8 cellular contexts compared by ENCODE assay signal in the genomic region with DNA sequence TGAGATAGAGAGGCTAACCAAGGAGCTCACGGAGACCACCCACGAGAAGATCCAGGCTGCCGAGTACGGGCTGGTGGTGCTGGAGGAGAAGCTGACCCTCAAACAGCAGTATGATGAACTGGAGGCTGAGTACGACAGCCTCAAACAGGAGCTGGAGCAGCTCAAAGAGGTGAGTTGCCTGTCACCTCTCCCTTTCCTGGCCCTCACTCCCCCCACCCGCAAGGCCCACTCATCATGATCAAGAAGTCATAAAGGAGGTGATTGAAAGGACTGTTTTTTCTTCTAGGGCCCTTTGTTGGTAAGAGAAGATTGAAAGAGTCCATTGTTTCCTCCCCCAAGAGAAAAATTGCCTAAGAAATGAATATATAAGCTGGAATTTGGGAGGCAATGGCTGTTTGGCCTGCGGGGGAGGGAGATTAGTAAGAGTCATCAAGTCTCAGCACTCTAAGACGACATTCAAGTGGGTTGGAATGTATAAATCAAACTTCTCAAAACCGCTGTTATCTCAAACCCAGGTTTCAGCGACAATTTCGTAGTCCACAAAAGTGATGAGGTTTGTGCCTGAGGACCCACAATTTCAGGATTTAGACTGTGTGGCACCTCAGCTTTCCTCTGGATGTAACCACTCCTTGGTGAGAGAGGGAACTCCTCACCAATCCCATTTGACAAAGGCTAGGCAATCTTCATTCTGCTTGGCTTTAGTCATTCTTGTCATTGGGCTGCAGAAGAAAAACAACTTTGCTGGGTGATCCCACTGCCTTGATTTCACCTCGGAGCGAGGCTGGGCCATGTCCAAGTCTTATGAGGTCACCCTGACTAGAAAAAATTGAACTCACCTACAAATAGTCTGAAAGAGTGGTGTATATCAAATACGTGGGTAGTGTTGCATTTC. TPM values are rescaled to one million over a fixed set of nuclear protein-coding genes. Genes with fewer than 3 reads are reported as not detected.
A peak's percentile ranks its signal among the peaks of the same experiment; 100 is the strongest.
DNase-seq lines count a peak whose midpoint lies in the region; ATAC-seq and TF ChIP-seq lines count a peak whose summit lies in the region.

No MANE protein-coding gene starts in this region.

- no peaks in the 10 kb centered on the region for H3K9me2 ChIP-seq in PC-3 (replicated peaks; ENCODE audit: low read length)

- DNase-seq in EL (peak; percentile 82), PC-3 (peak; percentile 61), glutamatergic neuron (no peak), prostate gland (ENCODE audit: low spot score) (no peak), GF-D8 (lab: John Stamatoyannopoulos, UW) (no peak), COR-L47 (lab: John Stamatoyannopoulos, UW) (no peak)

- peak overlapping the region; percentile 86 for H2AFZ ChIP-seq in PC-3 (ENCODE audit: low read length)

- H3K36me3 ChIP-seq in PC-3 (ENCODE audit: low read depth, low read length): no peaks in the 10 kb centered on the region
- no peaks in the 10 kb centered on the region for H3K36me3 ChIP-seq in prostate gland

- H3K27ac ChIP-seq in PC-3 (ENCODE audit: low read length) (peak overlapping the region; percentile 66), prostate gland (peak overlapping the region; percentile 64 to 70)

- TF ChIP-seq CTCF in PC-3 (conservative IDR thresholded peaks at IDR 0.05; ENCODE audit: low read depth, low read length) (no peak), glutamatergic neuron (IDR thresholded peaks at IDR 0.05; ENCODE audit: partially characterized antibody, unreplicated experiment) (no peak), prostate gland (IDR thresholded peaks at IDR 0.05) (no peak)

- H3K9me3 Mint-ChIP-seq in activated naive CD4-positive, alpha-beta T cell treated with anti-CD3 and anti-CD28 coated beads, Interleukin-2, amount 50 U/mL, for 24 hours: no peaks in the 10 kb centered on the region
- peaks cover 25% of the 10 kb centered on the region for H3K9me3 Mint-ChIP-seq in glutamatergic neuron (ENCODE audit: unreplicated experiment)

- H3K79me2 ChIP-seq in PC-3 (ENCODE audit: low read length): peaks cover 43% of the 10 kb centered on the region

- WGBS in prostate gland: 9% methylated on average over 14 of the region's 14 CpGs

- peak overlapping the region; percentile 94 for H3K4me3 Mint-ChIP-seq in activated naive CD4-positive, alpha-beta T cell treated with anti-CD3 and anti-CD28 coated beads, Interleukin-2, amount 50 U/mL, for 24 hours
- peak overlapping the region; percentile 98 for H3K4me3 Mint-ChIP-seq in glutamatergic neuron (ENCODE audit: unreplicated experiment)

- H3K36me3 Mint-ChIP-seq in activated naive CD4-positive, alpha-beta T cell treated with anti-CD3 and anti-CD28 coated beads, Interleukin-2, amount 50 U/mL, for 24 hours: peaks cover 3% of the 10 kb centered on the region
- H3K36me3 Mint-ChIP-seq in glutamatergic neuron (ENCODE audit: unreplicated experiment): peaks cover 17% of the 10 kb centered on the region

- peak overlapping the region; percentile 93 for H3K4me3 ChIP-seq in PC-3 (ENCODE audit: low read length)
- H3K4me3 ChIP-seq in prostate gland: peak overlapping the region; percentile 52 to 77

- CTCF ChIA-PET in PC-3 (lab: Charles Lee): interaction anchor here (0.6 kb wide), 2 partner anchors 34 to 47 kb away, joined by 6 to 9 read pairs; no protein-coding TSS in a partner anchor

- H3K27ac Mint-ChIP-seq in activated naive CD4-positive, alpha-beta T cell treated with anti-CD3 and anti-CD28 coated beads, Interleukin-2, amount 50 U/mL, for 24 hours: peak overlapping the region; percentile 82
- peak overlapping the region; percentile 99 for H3K27ac Mint-ChIP-seq in glutamatergic neuron (ENCODE audit: unreplicated experiment)

- H3K27me3 ChIP-seq in PC-3 (ENCODE audit: low read length) (no peaks in the 10 kb centered on the region), prostate gland (replicated peaks; ENCODE audit: insufficient read depth) (no peaks in the 10 kb centered on the region)

- H3K27me3 Mint-ChIP-seq in activated naive CD4-positive, alpha-beta T cell treated with anti-CD3 and anti-CD28 coated beads, Interleukin-2, amount 50 U/mL, for 24 hours: no peaks in the 10 kb centered on the region
- peaks cover 18% of the 10 kb centered on the region for H3K27me3 Mint-ChIP-seq in glutamatergic neuron (ENCODE audit: unreplicated experiment)

- ATAC-seq in HG02610 (IDR thresholded peaks at IDR 0.05; ENCODE audit: unreplicated experiment) (peak; percentile 6), PC-3 (peak; percentile 32)

- H3K4me1 ChIP-seq in PC-3 (ENCODE audit: insufficient read depth, low read length) (peaks cover 13% of the 10 kb centered on the region), prostate gland (replicated peaks) (no peaks in the 10 kb centered on the region)

- POLR2A ChIA-PET in PC-3 (lab: Charles Lee; ENCODE audit: unreplicated experiment): no interaction called here

- H4K20me1 ChIP-seq in PC-3 (ENCODE audit: low read length): peaks cover 8% of the 10 kb centered on the region; the same call in 1 of the 2 replicates

- H3K4me2 ChIP-seq in PC-3 (ENCODE audit: low read length): peak overlapping the region; percentile 91

- intact Hi-C loops in PC-3 (cut with micrococcal nuclease) (loop anchor here (2.0 to 5.0 kb wide), 3 partner anchors 27 to 359 kb away; no protein-coding TSS in a partner anchor), prostate gland (cut with DNase I) (no loop called here)

- H3K9me3 ChIP-seq in PC-3 (ENCODE audit: low read length) (no peaks in the 10 kb centered on the region), prostate gland (no peaks in the 10 kb centered on the region)

- TF ChIP-seq POLR2A in prostate gland (IDR thresholded peaks at IDR 0.05): no peak

- H3K4me1 Mint-ChIP-seq in activated naive CD4-positive, alpha-beta T cell treated with anti-CD3 and anti-CD28 coated beads, Interleukin-2, amount 50 U/mL, for 24 hours: peaks cover 32% of the 10 kb centered on the region
- H3K4me1 Mint-ChIP-seq in glutamatergic neuron (ENCODE audit: low read depth, unreplicated experiment): peaks cover 13% of the 10 kb centered on the region

- TSS peak; percentile 61 for BruUV-seq in PC-3 (replicated peaks; lab: Mats Ljungman, UMichigan)

- peak overlapping the region; percentile 86 for H3K9ac ChIP-seq in PC-3 (ENCODE audit: low read length)

- no peaks in the 10 kb centered on the region for H3F3A ChIP-seq in PC-3 (ENCODE audit: low read length, unreplicated experiment)

RNA-seq across cellular contexts. Expression of a gene that starts 1.0 kb away (rescaled TPM):
- total RNA-seq in PC-3 (2014; rRNA removed): 9.2 and 15.7 TPM in 2 replicates
- 561 TPM for total RNA-seq in glutamatergic neuron (ENCODE audit: unreplicated experiment)
- total RNA-seq in prostate gland: 10 to 100 TPM in 1 of 2 donors, 1 to 10 TPM in 1; 8.6 to 26.2 TPM

Comparison
In these comparisons a context has a peak if more than half of its experiments do, and no peak if none do; other contexts are left out.
1. DNase-seq: peak in EL (single experiment) and PC-3 (single experiment); none in glutamatergic neuron (single experiment), prostate gland (single experiment), GF-D8 (single experiment) and COR-L47 (single experiment).
2. RNA of a gene that starts 1.0 kb away (total RNA-seq): 561 TPM in glutamatergic neuron (single experiment); 8.6 to 26.2 TPM in prostate gland and 9.2 to 15.7 TPM in PC-3; every median in the first group is over 10 times any median in the second.